Comparison of ENCODE assay signal across 2 cellular contexts in the genomic region with DNA sequence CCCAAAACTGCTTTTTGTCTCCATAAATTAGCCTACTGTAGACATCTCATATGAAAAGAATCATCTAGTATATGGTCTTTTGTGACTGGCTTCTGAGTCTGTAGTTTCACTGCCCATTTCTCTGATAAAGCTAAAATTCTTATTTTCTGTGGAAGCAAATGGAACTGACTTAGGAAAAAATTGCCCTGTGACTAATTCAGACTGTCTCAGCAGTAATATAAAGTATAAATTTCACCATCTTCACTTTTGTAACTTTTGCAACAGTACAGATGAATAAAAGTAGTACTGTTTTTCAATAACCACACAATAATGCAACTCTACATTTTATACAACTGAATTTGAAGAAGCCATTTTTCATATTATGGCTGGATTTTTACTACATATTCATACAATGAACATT.
TF ChIP-seq lines count a peak whose summit lies in the region.

No MANE protein-coding gene starts in this region.

TF ChIP-seq in HCT116, 20 proteins besides CTCF, POLR2A, EP300 and RAD21:
- TF ChIP-seq, protein P1, sequence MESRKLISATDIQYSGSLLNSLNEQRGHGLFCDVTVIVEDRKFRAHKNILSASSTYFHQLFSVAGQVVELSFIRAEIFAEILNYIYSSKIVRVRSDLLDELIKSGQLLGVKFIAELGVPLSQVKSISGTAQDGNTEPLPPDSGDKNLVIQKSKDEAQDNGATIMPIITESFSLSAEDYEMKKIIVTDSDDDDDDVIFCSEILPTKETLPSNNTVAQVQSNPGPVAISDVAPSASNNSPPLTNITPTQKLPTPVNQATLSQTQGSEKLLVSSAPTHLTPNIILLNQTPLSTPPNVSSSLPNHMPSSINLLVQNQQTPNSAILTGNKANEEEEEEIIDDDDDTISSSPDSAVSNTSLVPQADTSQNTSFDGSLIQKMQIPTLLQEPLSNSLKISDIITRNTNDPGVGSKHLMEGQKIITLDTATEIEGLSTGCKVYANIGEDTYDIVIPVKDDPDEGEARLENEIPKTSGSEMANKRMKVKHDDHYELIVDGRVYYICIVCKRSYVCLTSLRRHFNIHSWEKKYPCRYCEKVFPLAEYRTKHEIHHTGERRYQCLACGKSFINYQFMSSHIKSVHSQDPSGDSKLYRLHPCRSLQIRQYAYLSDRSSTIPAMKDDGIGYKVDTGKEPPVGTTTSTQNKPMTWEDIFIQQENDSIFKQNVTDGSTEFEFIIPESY (IDR thresholded peaks at IDR 0.05; ENCODE audit: extremely low read depth, insufficient replicate concordance, low read length): no peak
- no peak for TF ChIP-seq ZFX (IDR thresholded peaks at IDR 0.05)
- TF ChIP-seq, protein P2, sequence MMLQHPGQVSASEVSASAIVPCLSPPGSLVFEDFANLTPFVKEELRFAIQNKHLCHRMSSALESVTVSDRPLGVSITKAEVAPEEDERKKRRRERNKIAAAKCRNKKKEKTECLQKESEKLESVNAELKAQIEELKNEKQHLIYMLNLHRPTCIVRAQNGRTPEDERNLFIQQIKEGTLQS (IDR thresholded peaks at IDR 0.05): no peak
- no peak for TF ChIP-seq SRF (IDR thresholded peaks at IDR 0.05; ENCODE audit: low read depth)
- TF ChIP-seq CBX3 (IDR thresholded peaks at IDR 0.05; ENCODE audit: low read depth): no peak
- TF ChIP-seq SIN3A (IDR thresholded peaks at IDR 0.05; ENCODE audit: low read depth): no peak
- TF ChIP-seq ZNF274 (IDR thresholded peaks at IDR 0.05; ENCODE audit: low read depth, low read length): no peak
- TF ChIP-seq EZH2phosphoT487 (IDR thresholded peaks at IDR 0.05; ENCODE audit: borderline replicate concordance): no peak

TF ChIP-seq in SK-N-SH, 30 proteins besides CTCF, POLR2A, EP300 and RAD21:
- TF ChIP-seq, protein P3, sequence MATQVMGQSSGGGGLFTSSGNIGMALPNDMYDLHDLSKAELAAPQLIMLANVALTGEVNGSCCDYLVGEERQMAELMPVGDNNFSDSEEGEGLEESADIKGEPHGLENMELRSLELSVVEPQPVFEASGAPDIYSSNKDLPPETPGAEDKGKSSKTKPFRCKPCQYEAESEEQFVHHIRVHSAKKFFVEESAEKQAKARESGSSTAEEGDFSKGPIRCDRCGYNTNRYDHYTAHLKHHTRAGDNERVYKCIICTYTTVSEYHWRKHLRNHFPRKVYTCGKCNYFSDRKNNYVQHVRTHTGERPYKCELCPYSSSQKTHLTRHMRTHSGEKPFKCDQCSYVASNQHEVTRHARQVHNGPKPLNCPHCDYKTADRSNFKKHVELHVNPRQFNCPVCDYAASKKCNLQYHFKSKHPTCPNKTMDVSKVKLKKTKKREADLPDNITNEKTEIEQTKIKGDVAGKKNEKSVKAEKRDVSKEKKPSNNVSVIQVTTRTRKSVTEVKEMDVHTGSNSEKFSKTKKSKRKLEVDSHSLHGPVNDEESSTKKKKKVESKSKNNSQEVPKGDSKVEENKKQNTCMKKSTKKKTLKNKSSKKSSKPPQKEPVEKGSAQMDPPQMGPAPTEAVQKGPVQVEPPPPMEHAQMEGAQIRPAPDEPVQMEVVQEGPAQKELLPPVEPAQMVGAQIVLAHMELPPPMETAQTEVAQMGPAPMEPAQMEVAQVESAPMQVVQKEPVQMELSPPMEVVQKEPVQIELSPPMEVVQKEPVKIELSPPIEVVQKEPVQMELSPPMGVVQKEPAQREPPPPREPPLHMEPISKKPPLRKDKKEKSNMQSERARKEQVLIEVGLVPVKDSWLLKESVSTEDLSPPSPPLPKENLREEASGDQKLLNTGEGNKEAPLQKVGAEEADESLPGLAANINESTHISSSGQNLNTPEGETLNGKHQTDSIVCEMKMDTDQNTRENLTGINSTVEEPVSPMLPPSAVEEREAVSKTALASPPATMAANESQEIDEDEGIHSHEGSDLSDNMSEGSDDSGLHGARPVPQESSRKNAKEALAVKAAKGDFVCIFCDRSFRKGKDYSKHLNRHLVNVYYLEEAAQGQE (IDR thresholded peaks at IDR 0.05; ENCODE audit: low read depth, low read length): no peak
- TF ChIP-seq GATA2 (CRISPR knock-in tag; IDR thresholded peaks at IDR 0.05) (no peak), TEAD4 (IDR thresholded peaks at IDR 0.05; ENCODE audit: borderline replicate concordance, insufficient read depth) (no peak), SMC3 (IDR thresholded peaks at IDR 0.05; ENCODE audit: low read depth, low read length) (no peak), MXI1 (IDR thresholded peaks at IDR 0.05; ENCODE audit: low read depth, low read length) (no peak), FOSL2 (IDR thresholded peaks at IDR 0.05; ENCODE audit: borderline replicate concordance, low read depth) (no peak), YY1 (IDR thresholded peaks at IDR 0.05; ENCODE audit: low read depth) (no peak), NFIC (IDR thresholded peaks at IDR 0.05; ENCODE audit: borderline replicate concordance) (no peak), MEF2A (IDR thresholded peaks at IDR 0.05; ENCODE audit: borderline replicate concordance, low read depth) (no peak), EZH2phosphoT487 (IDR thresholded peaks at IDR 0.05; ENCODE audit: borderline replicate concordance, low read depth) (no peak), NRF1 (IDR thresholded peaks at IDR 0.05; ENCODE audit: low read depth, low read length) (no peak), CHD2 (IDR thresholded peaks at IDR 0.05; ENCODE audit: low read length, partially characterized antibody) (no peak), GABPA (IDR thresholded peaks at IDR 0.05; ENCODE audit: low read depth) (no peak), RXRA (IDR thresholded peaks at IDR 0.05; ENCODE audit: borderline replicate concordance, low read depth) (no peak)
- TF ChIP-seq, protein P4, sequence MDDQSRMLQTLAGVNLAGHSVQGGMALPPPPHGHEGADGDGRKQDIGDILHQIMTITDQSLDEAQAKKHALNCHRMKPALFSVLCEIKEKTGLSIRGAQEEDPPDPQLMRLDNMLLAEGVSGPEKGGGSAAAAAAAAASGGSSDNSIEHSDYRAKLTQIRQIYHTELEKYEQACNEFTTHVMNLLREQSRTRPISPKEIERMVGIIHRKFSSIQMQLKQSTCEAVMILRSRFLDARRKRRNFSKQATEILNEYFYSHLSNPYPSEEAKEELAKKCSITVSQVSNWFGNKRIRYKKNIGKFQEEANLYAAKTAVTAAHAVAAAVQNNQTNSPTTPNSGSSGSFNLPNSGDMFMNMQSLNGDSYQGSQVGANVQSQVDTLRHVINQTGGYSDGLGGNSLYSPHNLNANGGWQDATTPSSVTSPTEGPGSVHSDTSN (IDR thresholded peaks at IDR 0.05): no peak
- TF ChIP-seq, protein P5, sequence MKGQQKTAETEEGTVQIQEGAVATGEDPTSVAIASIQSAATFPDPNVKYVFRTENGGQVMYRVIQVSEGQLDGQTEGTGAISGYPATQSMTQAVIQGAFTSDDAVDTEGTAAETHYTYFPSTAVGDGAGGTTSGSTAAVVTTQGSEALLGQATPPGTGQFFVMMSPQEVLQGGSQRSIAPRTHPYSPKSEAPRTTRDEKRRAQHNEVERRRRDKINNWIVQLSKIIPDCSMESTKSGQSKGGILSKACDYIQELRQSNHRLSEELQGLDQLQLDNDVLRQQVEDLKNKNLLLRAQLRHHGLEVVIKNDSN (IDR thresholded peaks at IDR 0.05; ENCODE audit: borderline replicate concordance, low read depth): no peak
- TF ChIP-seq, protein P6, sequence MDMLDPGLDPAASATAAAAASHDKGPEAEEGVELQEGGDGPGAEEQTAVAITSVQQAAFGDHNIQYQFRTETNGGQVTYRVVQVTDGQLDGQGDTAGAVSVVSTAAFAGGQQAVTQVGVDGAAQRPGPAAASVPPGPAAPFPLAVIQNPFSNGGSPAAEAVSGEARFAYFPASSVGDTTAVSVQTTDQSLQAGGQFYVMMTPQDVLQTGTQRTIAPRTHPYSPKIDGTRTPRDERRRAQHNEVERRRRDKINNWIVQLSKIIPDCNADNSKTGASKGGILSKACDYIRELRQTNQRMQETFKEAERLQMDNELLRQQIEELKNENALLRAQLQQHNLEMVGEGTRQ (IDR thresholded peaks at IDR 0.05; ENCODE audit: borderline replicate concordance, low read depth, low read length): no peak
- TF ChIP-seq, protein P7, sequence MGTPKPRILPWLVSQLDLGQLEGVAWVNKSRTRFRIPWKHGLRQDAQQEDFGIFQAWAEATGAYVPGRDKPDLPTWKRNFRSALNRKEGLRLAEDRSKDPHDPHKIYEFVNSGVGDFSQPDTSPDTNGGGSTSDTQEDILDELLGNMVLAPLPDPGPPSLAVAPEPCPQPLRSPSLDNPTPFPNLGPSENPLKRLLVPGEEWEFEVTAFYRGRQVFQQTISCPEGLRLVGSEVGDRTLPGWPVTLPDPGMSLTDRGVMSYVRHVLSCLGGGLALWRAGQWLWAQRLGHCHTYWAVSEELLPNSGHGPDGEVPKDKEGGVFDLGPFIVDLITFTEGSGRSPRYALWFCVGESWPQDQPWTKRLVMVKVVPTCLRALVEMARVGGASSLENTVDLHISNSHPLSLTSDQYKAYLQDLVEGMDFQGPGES (IDR thresholded peaks at IDR 0.05; ENCODE audit: low read depth, low read length): no peak
- TF ChIP-seq, protein P1 (IDR thresholded peaks at IDR 0.05; ENCODE audit: borderline replicate concordance, low read depth): no peak
- TF ChIP-seq, protein P8, sequence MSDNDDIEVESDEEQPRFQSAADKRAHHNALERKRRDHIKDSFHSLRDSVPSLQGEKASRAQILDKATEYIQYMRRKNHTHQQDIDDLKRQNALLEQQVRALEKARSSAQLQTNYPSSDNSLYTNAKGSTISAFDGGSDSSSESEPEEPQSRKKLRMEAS (IDR thresholded peaks at IDR 0.05; ENCODE audit: low read depth): no peak
